In the genomic region with DNA sequence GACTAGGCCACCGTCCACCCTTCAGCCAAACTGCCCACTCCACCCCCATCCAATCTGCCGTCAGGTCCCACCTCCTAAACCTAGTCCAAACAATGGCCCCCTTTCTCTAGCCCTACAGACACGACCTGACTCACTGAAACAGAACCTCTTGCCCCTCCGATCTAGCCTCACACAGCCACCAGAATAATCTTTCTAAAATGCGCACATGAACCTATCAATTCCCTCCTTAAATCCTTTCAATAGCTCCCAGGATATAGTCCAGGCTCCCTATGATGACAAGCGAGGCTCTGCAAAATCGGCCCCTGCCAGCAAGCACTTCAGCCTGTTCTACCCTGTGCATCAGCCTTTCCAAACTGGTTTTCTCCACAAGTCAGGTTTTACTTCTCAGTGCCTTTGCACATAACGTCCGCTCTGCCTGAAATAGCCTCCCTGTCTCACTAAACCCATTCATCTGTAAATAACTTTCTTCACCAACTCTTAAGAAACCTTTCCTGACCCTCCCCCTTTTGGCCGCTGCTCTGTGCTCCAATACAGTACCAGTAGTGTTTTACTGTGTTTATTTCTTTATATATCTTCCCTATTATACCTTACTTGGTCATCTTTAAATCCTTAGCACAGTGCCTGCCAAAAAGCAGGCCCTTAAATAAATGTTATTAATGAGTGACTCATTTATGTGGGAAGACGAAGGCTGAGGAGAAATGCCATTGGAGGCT, we compare ENCODE assay signal across 8 cellular contexts. TPM values are rescaled to one million over a fixed set of nuclear protein-coding genes. Genes with fewer than 3 reads are reported as not detected.
DNase-seq lines count a peak whose midpoint lies in the region; ATAC-seq and TF ChIP-seq lines count a peak whose summit lies in the region.

No MANE protein-coding gene starts in this region.

- TF ChIP-seq CTCF in mammary epithelial cell (conservative IDR thresholded peaks at IDR 0.05 in 1 of 2, IDR thresholded peaks at IDR 0.05 in 1 of 2; ENCODE audit: extremely low read depth in 1 of 2, insufficient read depth in 1 of 2, low read depth in 1 of 2, low read length in 2 of 2) (no peak), right lobe of liver (IDR thresholded peaks at IDR 0.05) (no peak), upper lobe of right lung (IDR thresholded peaks at IDR 0.05) (no peak)

- intact Hi-C loops in mammary epithelial cell (cut with micrococcal nuclease) (no loop called here), right lobe of liver (cut with DNase I) (no loop called here), upper lobe of right lung (cut with DNase I) (loop anchor here (10.0 kb wide), 1 partner anchor 115 kb away; no protein-coding TSS in a partner anchor)

- H3K4me3 ChIP-seq in HUES64 (ENCODE audit: low read length) (peak overlapping the region; percentile 61), mammary epithelial cell (replicated peaks in 1 of 3; ENCODE audit: insufficient read depth in 1 of 3, low read depth in 2 of 3, low read length in 3 of 3) (peak overlapping the region; percentile 43 to 56 (median 49)), right lobe of liver (peak overlapping the region; percentile 49 to 61 (median 52)), upper lobe of right lung (peak overlapping the region; percentile 57)

- H3K9ac ChIP-seq in HUES64 (ENCODE audit: low read depth, low read length), result peak overlapping the region; percentile 80
- peak overlapping the region; percentile 18 for H3K9ac ChIP-seq in mammary epithelial cell (ENCODE audit: insufficient read depth, low read length)

- H3K79me2 ChIP-seq in mammary epithelial cell (ENCODE audit: insufficient read depth, low read length), result no peaks in the 10 kb centered on the region

- H3K9me3 ChIP-seq in HUES64 (ENCODE audit: insufficient read depth, low read depth, low read length) (no peaks in the 10 kb centered on the region), mammary epithelial cell (replicated peaks; ENCODE audit: insufficient read depth, low read length) (no peaks in the 10 kb centered on the region), right lobe of liver (no peaks in the 10 kb centered on the region), upper lobe of right lung (no peaks in the 10 kb centered on the region)

- no peak for ATAC-seq in right lobe of liver
- ATAC-seq in upper lobe of right lung, result no peak
- ATAC-seq in GM19035 (IDR thresholded peaks at IDR 0.05; ENCODE audit: unreplicated experiment), result no peak
- no peak for ATAC-seq in HG02798 (IDR thresholded peaks at IDR 0.05; ENCODE audit: poor library complexity, unreplicated experiment)

- dilution Hi-C loops in mammary epithelial cell (cut with HindIII; ENCODE audit: low sequenced_read_pairs), result no loop called here

- DNase-seq in A172 (ENCODE audit: low spot score) (peak; percentile 44), mammary epithelial cell (peak; percentile 30), right lobe of liver (no peak), upper lobe of right lung (no peak), GF-D8 (lab: John Stamatoyannopoulos, UW) (no peak)

- no peak for TF ChIP-seq POLR2A in right lobe of liver (IDR thresholded peaks at IDR 0.05)

- H3K36me3 ChIP-seq in HUES64 (ENCODE audit: insufficient read depth, low read length) (no peaks in the 10 kb centered on the region), mammary epithelial cell (ENCODE audit: insufficient read depth, low read length) (no peaks in the 10 kb centered on the region), right lobe of liver (no peaks in the 10 kb centered on the region), upper lobe of right lung (no peaks in the 10 kb centered on the region)

- TSS peak; percentile 25 for BruUV-seq in mammary epithelial cell (replicated peaks; lab: Mats Ljungman, UMichigan)

- H3K4me1 ChIP-seq in HUES64 (ENCODE audit: insufficient read depth, low read length) (peaks cover 17% of the 10 kb centered on the region), mammary epithelial cell (ENCODE audit: insufficient read depth, low read length) (peaks cover 25% of the 10 kb centered on the region), right lobe of liver (peaks cover 0 to 12% (median 2%) of the 10 kb centered on the region in 4 donors), upper lobe of right lung (no peaks in the 10 kb centered on the region)

- no peaks in the 10 kb centered on the region for H4K20me1 ChIP-seq in mammary epithelial cell (ENCODE audit: insufficient read depth, low read length)

- in situ Hi-C loops in mammary epithelial cell (cut with MboI; ENCODE audit: low sequenced_read_pairs in 2 of 2), result loop anchor here in 1 of 2 donors (10.0 kb wide), 1 partner anchor 105 kb away; no protein-coding TSS in a partner anchor

- WGBS in HUES64, result 22% methylated on average over 10 of the region's 11 CpGs
- WGBS in mammary epithelial cell (ENCODE audit: low coverage, missing lambda C conversion rate), result 12% methylated on average over 8 of the region's 11 CpGs
- 57% methylated on average over 11 of the region's 11 CpGs for WGBS in right lobe of liver (ENCODE audit: insufficient coverage, low coverage, low lambda C conversion rate, missing lambda C conversion rate)

- H3K4me2 ChIP-seq in mammary epithelial cell (ENCODE audit: insufficient read depth, low read depth, low read length), result peak overlapping the region; percentile 83

- peak overlapping the region; percentile 57; the same call in 1 of the 2 replicates for H3K27ac ChIP-seq in HUES64 (ENCODE audit: low read depth, low read length)
- H3K27ac ChIP-seq in mammary epithelial cell (ENCODE audit: insufficient read depth, low read depth, low read length), result peak overlapping the region; percentile 51
- peak overlapping the region; percentile 67 to 89 (median 85) for H3K27ac ChIP-seq in right lobe of liver
- H3K27ac ChIP-seq in upper lobe of right lung, result peak overlapping the region; percentile 89

- peak overlapping the region; percentile 88 for H2AFZ ChIP-seq in mammary epithelial cell (ENCODE audit: low read depth, low read length)

- CTCF ChIA-PET in mammary epithelial cell (lab: Charles Lee; ENCODE audit: low non-redundant PET), result no interaction called here

- H3K27me3 ChIP-seq in HUES64 (ENCODE audit: insufficient read depth, low read length) (peaks cover 13% of the 10 kb centered on the region; the same call in 1 of the 2 replicates), mammary epithelial cell (ENCODE audit: insufficient read depth, low read length) (no peaks in the 10 kb centered on the region), right lobe of liver (no peaks in the 10 kb centered on the region), upper lobe of right lung (no peaks in the 10 kb centered on the region)

RNA-seq across cellular contexts. Expression of gene CDC20, which starts 9.0 kb away (rescaled TPM):
- total RNA-seq in A172 (2014; rRNA removed; shearing (Covaris generic)), result 190 and 245 TPM in 2 replicates
- 143 TPM for polyA plus RNA-seq in HUES64 (2013, experiment 1 of 2)
- 153 TPM for polyA plus RNA-seq in HUES64 (2013, experiment 2 of 2)
- total RNA-seq in mammary epithelial cell (100 to 1,000 TPM in 1 of 2 donors, 1 to 10 TPM in 1; 1.7 to 121 TPM), right lobe of liver (1 to 10 TPM in 4 of 6 experiments, under 1 TPM in 1, not detected in 1; 0.49 to 5.3 (median 2.3) TPM), upper lobe of right lung (1.8 TPM)
- 215 TPM for polyA plus RNA-seq in mammary epithelial cell
- polyA minus RNA-seq in mammary epithelial cell, result 326 TPM

RNA-seq across cellular contexts. Expression of gene MPL, which starts 12.1 kb away (rescaled TPM):
- total RNA-seq in A172 (2014; rRNA removed; shearing (Covaris generic)), result not detected in 2 replicates
- not detected for polyA plus RNA-seq in HUES64 (2013, experiment 1 of 2)
- not detected for polyA plus RNA-seq in HUES64 (2013, experiment 2 of 2)
- total RNA-seq in mammary epithelial cell (under 1 TPM; 0.17 to 0.49 TPM), right lobe of liver (under 1 TPM in 1 of 6 experiments, not detected in 5; 0.59 TPM), upper lobe of right lung (0.61 TPM)
- 0.07 TPM for polyA plus RNA-seq in mammary epithelial cell
- not detected for polyA minus RNA-seq in mammary epithelial cell

RNA-seq across cellular contexts. Expression of gene ELOVL1, which starts 18.1 kb away (rescaled TPM):
- 101 and 103 TPM in 2 replicates for total RNA-seq in A172 (2014; rRNA removed; shearing (Covaris generic))
- polyA plus RNA-seq in HUES64 (2013, experiment 1 of 2), result 22.0 TPM
- polyA plus RNA-seq in HUES64 (2013, experiment 2 of 2), result 22.7 TPM
- 100 to 1,000 TPM in 1 of 2 donors, 10 to 100 TPM in 1; 34.7 to 137 TPM for total RNA-seq in mammary epithelial cell
- polyA plus RNA-seq in mammary epithelial cell, result 264 TPM
- polyA minus RNA-seq in mammary epithelial cell, result 136 TPM
- 10 to 100 TPM; 19.9 to 38.3 (median 29.2) TPM for total RNA-seq in right lobe of liver
- total RNA-seq in upper lobe of right lung, result 98.9 TPM

RNA-seq across cellular contexts. Expression of gene MED8, which starts 39.9 kb away (rescaled TPM):
- 76.1 and 80.9 TPM in 2 replicates for total RNA-seq in A172 (2014; rRNA removed; shearing (Covaris generic))
- polyA plus RNA-seq in HUES64 (2013, experiment 1 of 2), result 15.9 TPM
- polyA plus RNA-seq in HUES64 (2013, experiment 2 of 2), result 14.8 TPM
- 10 to 100 TPM; 34.7 to 44.3 TPM for total RNA-seq in mammary epithelial cell
- polyA plus RNA-seq in mammary epithelial cell, result 20.4 TPM
- 23.8 TPM for polyA minus RNA-seq in mammary epithelial cell
- 10 to 100 TPM; 20.7 to 26.6 (median 24.1) TPM for total RNA-seq in right lobe of liver
- 37.3 TPM for total RNA-seq in upper lobe of right lung

RNA-seq across cellular contexts. Expression of gene SZT2, which starts 39.9 kb away (rescaled TPM):
- 6.6 and 9.7 TPM in 2 replicates for total RNA-seq in A172 (2014; rRNA removed; shearing (Covaris generic))
- 5.8 TPM for polyA plus RNA-seq in HUES64 (2013, experiment 1 of 2)
- 5.8 TPM for polyA plus RNA-seq in HUES64 (2013, experiment 2 of 2)
- total RNA-seq in mammary epithelial cell (10 to 100 TPM; 31.2 to 50.1 TPM), right lobe of liver (10 to 100 TPM; 12.7 to 30.4 (median 19.2) TPM), upper lobe of right lung (70.4 TPM)
- 7.6 TPM for polyA plus RNA-seq in mammary epithelial cell
- polyA minus RNA-seq in mammary epithelial cell, result 94.0 TPM

Comparison
In these comparisons a context has a peak if more than half of its experiments do, and no peak if none do; other contexts are left out.
1. DNase-seq: peak in A172 (single experiment) and mammary epithelial cell (single experiment); none in right lobe of liver (0 of 3), upper lobe of right lung (single experiment) and GF-D8 (single experiment).
2. Peak in every context shown above with its lines, with median percentiles within 50 percentile points of each other: H3K27ac ChIP-seq and H3K4me3 ChIP-seq.